In the genomic region with DNA sequence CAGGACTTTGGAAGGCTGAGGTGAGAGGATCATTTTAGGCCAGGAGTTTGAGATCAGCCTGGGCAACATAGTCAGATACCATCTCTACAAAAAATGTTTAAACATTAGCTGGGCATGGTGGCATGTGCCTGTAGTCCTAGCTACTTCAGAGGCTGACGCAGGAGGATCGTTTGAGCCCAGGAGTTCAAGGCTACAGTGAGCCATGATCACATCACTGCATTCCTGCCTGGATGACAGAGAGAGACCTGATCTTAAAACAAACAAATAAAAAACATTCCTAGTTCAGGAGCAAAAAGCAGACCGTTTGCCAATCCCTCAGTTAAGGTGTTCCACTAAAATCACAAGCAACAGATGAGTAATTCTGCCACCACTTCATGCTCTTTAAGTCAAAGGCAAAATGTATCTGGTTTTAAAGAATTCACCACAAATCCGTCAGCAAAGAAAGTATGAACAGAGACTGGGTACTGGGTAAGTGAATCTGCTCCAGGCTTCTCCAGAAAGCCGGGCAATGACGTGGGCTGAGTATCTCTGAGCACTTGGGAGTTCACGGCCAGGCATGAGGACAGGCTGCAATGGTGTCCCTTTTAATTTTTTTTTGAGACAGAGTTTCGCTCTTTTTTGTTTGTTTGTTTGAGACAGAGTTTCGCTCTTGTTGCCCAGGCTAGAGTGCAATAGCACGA, we compare ENCODE assay signal across 19 cellular contexts. TPM values are rescaled to one million over a fixed set of nuclear protein-coding genes. Genes with fewer than 3 reads are reported as not detected.
DNase-seq lines count a peak whose midpoint lies in the region; ATAC-seq and TF ChIP-seq lines count a peak whose summit lies in the region.
"Had no signal": no experiment of that assay in that cellular context is flagged by ENCODE, and none has a peak within 500 bp of the region (broad histone marks: within the 10 kb centered on the region; RNA-seq: fewer than 3 reads in every experiment).

No MANE protein-coding gene starts in this region.

- H3K4ac ChIP-seq in IMR-90 (ENCODE audit: low read depth, low read length): 0 out of 2 replicates have a peak overlapping the region, but pooled peaks have one; percentile 8

- peaks cover 4% of the 10 kb centered on the region; the same call in 1 of the 2 replicates for H4K20me1 ChIP-seq in IMR-90 (ENCODE audit: insufficient read depth, low read length)

- no peak overlapping the region for H3K18ac ChIP-seq in IMR-90 (ENCODE audit: low read depth, low read length)

- H3K4me3 Mint-ChIP-seq in type B pancreatic cell: no peak overlapping the region
- H3K4me3 Mint-ChIP-seq: CD4-positive, CD25-positive, alpha-beta regulatory T cell; immature natural killer cell had no signal

- peaks cover 3% of the 10 kb centered on the region; the same call in 1 of the 2 replicates for H3K9me1 ChIP-seq in IMR-90 (ENCODE audit: insufficient read depth, low read length)

- H4K91ac ChIP-seq in IMR-90 (ENCODE audit: insufficient read depth, low read depth, low read length): no peak overlapping the region

- peak overlapping the region; percentile 16; the same call in 1 of the 2 replicates for H3K4me2 ChIP-seq in IMR-90 (ENCODE audit: low read depth, low read length)

- POLR2A ChIA-PET in IMR-90 (lab: Charles Lee; ENCODE audit: unreplicated experiment): no interaction called here

- TF ChIP-seq CTCF in IMR-90 (conservative IDR thresholded peaks at IDR 0.05; ENCODE audit: low read depth, low read length) (no peak), adrenal gland (IDR thresholded peaks at IDR 0.05) (no peak), kidney epithelial cell (IDR thresholded peaks at IDR 0.05; ENCODE audit: insufficient read depth, low read length, poor library complexity, severe bottlenecking) (no peak), type B pancreatic cell (conservative IDR thresholded peaks at IDR 0.05) (no peak)

- H3K36me3 ChIP-seq in IMR-90 (ENCODE audit: control insufficient read depth, insufficient read depth, low read length): peaks cover 8% of the 10 kb centered on the region
- H3K36me3 ChIP-seq in adrenal gland (replicated peaks in 1 of 2): no peaks in the 10 kb centered on the region
- no peaks in the 10 kb centered on the region for H3K36me3 ChIP-seq in kidney epithelial cell (ENCODE audit: control insufficient read depth, insufficient read depth, low read length)
- H3K36me3 ChIP-seq: vagina had no signal

- in situ Hi-C loops in IMR-90 (cut with MboI; ENCODE audit: low sequenced_read_pairs): no loop called here

- no peaks in the 10 kb centered on the region for H3K27me3 ChIP-seq in IMR-90 (ENCODE audit: control insufficient read depth, insufficient read depth, low read length)
- no peaks in the 10 kb centered on the region for H3K27me3 ChIP-seq in adrenal gland
- H3K27me3 ChIP-seq in kidney epithelial cell (ENCODE audit: control insufficient read depth, insufficient read depth, low read length): no peaks in the 10 kb centered on the region
- H3K27me3 ChIP-seq: vagina had no signal

- H4K5ac ChIP-seq in IMR-90 (ENCODE audit: low read depth, low read length): no peak overlapping the region

- DNase-seq in IMR-90: peak; percentile 74
- peak; percentile 63 to 91 (median 82) for DNase-seq in adrenal gland
- DNase-seq in kidney epithelial cell (ENCODE audit: low read depth): peak; percentile 16
- peak; percentile 18 for DNase-seq in type B pancreatic cell (ENCODE audit: extremely low spot score, unreplicated experiment)
- no peak for DNase-seq in HUDEP-2 (lab: John Stamatoyannopoulos, UW; ENCODE audit: unreplicated experiment in 76 of 76)
- no peak for DNase-seq in AG08396 (ENCODE audit: low spot score)
- DNase-seq: activated naive CD4-positive, alpha-beta T cell treated with anti-CD3 and anti-CD28 coated beads, Interleukin-2, amount 50 U/mL, for 16 hours; CD4-positive, CD25-positive, alpha-beta regulatory T cell; cerebellar nuclear complex; immature natural killer cell; NCI-H2081; NCI-H774; nucleus accumbens; RPMI8226; stimulated activated naive CD8-positive, alpha-beta T cell treated with anti-CD3 and anti-CD28 coated beads, Interleukin-15, Interleukin-2, amounts not matched to agents 100 U/mL and 50 U/mL, for 24 hours; T-helper 1 cell had no signal

- no peak overlapping the region for H3K23ac ChIP-seq in IMR-90 (ENCODE audit: low read depth, low read length)

- H3K27me3 Mint-ChIP-seq in type B pancreatic cell: no peaks in the 10 kb centered on the region

- no peak overlapping the region for H3K9ac ChIP-seq in IMR-90 (ENCODE audit: low read depth, low read length)

- no peak overlapping the region for H4K8ac ChIP-seq in IMR-90 (ENCODE audit: low read depth in 2 of 2, low read length in 2 of 2)

- H3K9me3 ChIP-seq in IMR-90 (ENCODE audit: control insufficient read depth, insufficient read depth, low read length) (no peaks in the 10 kb centered on the region), adrenal gland (replicated peaks in 1 of 3) (no peaks in the 10 kb centered on the region)
- H3K9me3 ChIP-seq: vagina had no signal

- intact Hi-C loops in IMR-90 (cut with micrococcal nuclease) (no loop called here), adrenal gland (cut with DNase I) (no loop called here)

- ATAC-seq in IMR-90 (ENCODE audit: low read depth) (peak; percentile 49), GM18868 (IDR thresholded peaks at IDR 0.05; ENCODE audit: unreplicated experiment) (no peak)
- ATAC-seq: activated CD4-positive, CD25-positive, alpha-beta regulatory T cell treated with anti-CD3 and anti-CD28 coated beads, Interleukin-2, amount 50 U/mL, for 24 hours; stimulated activated naive CD8-positive, alpha-beta T cell treated with anti-CD3 and anti-CD28 coated beads, Interleukin-15, Interleukin-2, amounts not matched to agents 100 U/mL and 50 U/mL, for 24 hours had no signal

- peak overlapping the region; percentile 8 for H2BK5ac ChIP-seq in IMR-90 (ENCODE audit: low read depth, low read length, poor library complexity, severe bottlenecking)

- H2BK15ac ChIP-seq in IMR-90 (ENCODE audit: low read depth, low read length): no peak overlapping the region

- CTCF ChIA-PET in IMR-90 (lab: Yijun Ruan, JAX): no interaction called here

- H3K27ac Mint-ChIP-seq in type B pancreatic cell: no peak overlapping the region
- H3K27ac Mint-ChIP-seq: CD4-positive, CD25-positive, alpha-beta regulatory T cell; immature natural killer cell had no signal

- H3K9me3 Mint-ChIP-seq in type B pancreatic cell: no peaks in the 10 kb centered on the region

- no peak overlapping the region for H3K14ac ChIP-seq in IMR-90 (replicated peaks; ENCODE audit: low read depth, low read length)

- H2BK20ac ChIP-seq in IMR-90 (ENCODE audit: low read depth, low read length): no peak overlapping the region

- no peak for TF ChIP-seq RAD21 in IMR-90 (IDR thresholded peaks at IDR 0.05; ENCODE audit: low read length)

- TF ChIP-seq POLR2A in IMR-90 (IDR thresholded peaks at IDR 0.05; ENCODE audit: low read depth, low read length) (no peak), adrenal gland (IDR thresholded peaks at IDR 0.05) (peak in 1 of 2 donors; percentile 66)

- 80% methylated on average over 1 of the region's 10 CpGs; no CpG with 5 or more reads in 1 of the 2 experiments for WGBS in IMR-90 (ENCODE audit: extremely low coverage in 2 of 2, insufficient read length in 1 of 2), 2 experiments
- 44 to 56% (median 47%) methylated on average over 10 of the region's 10 CpGs for WGBS in adrenal gland, 4 donors

- dilution Hi-C loops in IMR-90 (cut with HindIII; ENCODE audit: low sequenced_read_pairs, unreplicated experiment): no loop called here

- BruUV-seq in IMR-90 (replicated peaks; lab: Mats Ljungman, UMichigan): no TSS peak

- H3K4me3 ChIP-seq in IMR-90 (ENCODE audit: insufficient read depth, low read depth, low read length): no peak overlapping the region
- H3K4me3 ChIP-seq in adrenal gland: no peak overlapping the region
- H3K4me3 ChIP-seq in kidney epithelial cell (ENCODE audit: low read depth, low read length): no peak overlapping the region
- H3K4me3 ChIP-seq: vagina had no signal

- no peak overlapping the region for H2AFZ ChIP-seq in IMR-90 (replicated peaks; ENCODE audit: low read length, poor library complexity)

- H3K79me1 ChIP-seq in IMR-90 (ENCODE audit: low read depth in 1 of 2, low read length in 2 of 2): peaks cover 14 to 24% of the 10 kb centered on the region in 2 experiments; a peak in 3 of 4 replicates

- no peak overlapping the region for H2AK5ac ChIP-seq in IMR-90 (ENCODE audit: low read depth, low read length)

- H3K27ac ChIP-seq in IMR-90 (ENCODE audit: insufficient read depth, low read length) (no peak overlapping the region), adrenal gland (peak overlapping the region; percentile 72 to 91 (median 82))
- H3K27ac ChIP-seq: vagina had no signal

- H3K4me1 Mint-ChIP-seq in type B pancreatic cell (ENCODE audit: unreplicated experiment): peaks cover 7% of the 10 kb centered on the region
- H3K4me1 Mint-ChIP-seq: immature natural killer cell had no signal

- peaks cover 12% of the 10 kb centered on the region for H3K36me3 Mint-ChIP-seq in type B pancreatic cell
- H3K36me3 Mint-ChIP-seq: CD4-positive, CD25-positive, alpha-beta regulatory T cell had no signal

- no peak overlapping the region for H3K56ac ChIP-seq in IMR-90 (ENCODE audit: extremely low read depth, insufficient read depth, low read length)

- no peak overlapping the region for H2BK120ac ChIP-seq in IMR-90 (ENCODE audit: low read depth, low read length)

- no peak overlapping the region for H2AK9ac ChIP-seq in IMR-90 (replicated peaks; ENCODE audit: low read depth, low read length, poor library complexity)

- H3K4me1 ChIP-seq in IMR-90 (ENCODE audit: control insufficient read depth, insufficient read depth, low read length) (peaks cover 7% of the 10 kb centered on the region; the same call in 1 of the 2 replicates), adrenal gland (replicated peaks in 1 of 2) (peaks cover 21 to 36% of the 10 kb centered on the region in 2 donors)
- H3K4me1 ChIP-seq: vagina had no signal

TF ChIP-seq in IMR-90, 13 proteins besides CTCF, POLR2A, EP300 and RAD21:
- TF ChIP-seq BHLHE40 (IDR thresholded peaks at IDR 0.05; ENCODE audit: low read depth, low read length): peak; percentile 66; the same call in 1 of the 2 replicates
- TF ChIP-seq, protein P1, sequence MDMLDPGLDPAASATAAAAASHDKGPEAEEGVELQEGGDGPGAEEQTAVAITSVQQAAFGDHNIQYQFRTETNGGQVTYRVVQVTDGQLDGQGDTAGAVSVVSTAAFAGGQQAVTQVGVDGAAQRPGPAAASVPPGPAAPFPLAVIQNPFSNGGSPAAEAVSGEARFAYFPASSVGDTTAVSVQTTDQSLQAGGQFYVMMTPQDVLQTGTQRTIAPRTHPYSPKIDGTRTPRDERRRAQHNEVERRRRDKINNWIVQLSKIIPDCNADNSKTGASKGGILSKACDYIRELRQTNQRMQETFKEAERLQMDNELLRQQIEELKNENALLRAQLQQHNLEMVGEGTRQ (IDR thresholded peaks at IDR 0.05; ENCODE audit: low read depth, low read length): no peak

RNA-seq across cellular contexts. Expression of gene CLTCL1, which starts 19.5 kb away (rescaled TPM):
- total RNA-seq in IMR-90 (2012; rRNA removed): 7.5 and 8.1 TPM in 2 replicates
- 6.1 and 6.2 TPM in 2 replicates for polyA plus RNA-seq in IMR-90 (2012; rRNA removed)
- 4.1 and 5.0 TPM in 2 replicates for polyA plus RNA-seq in IMR-90 (2012; cell fraction: cytosol; rRNA removed)
- polyA plus RNA-seq in IMR-90 (2012; cell fraction: nucleus; rRNA removed; ENCODE audit: low replicate concordance): 21.6 and 31.3 TPM in 2 replicates
- total RNA-seq in adrenal gland: 10 to 100 TPM; 13.0 to 62.8 (median 15.0) TPM
- polyA plus RNA-seq in adrenal gland: 10 to 100 TPM; 26.9 to 39.5 (median 28.6) TPM
- total RNA-seq in kidney epithelial cell: 25.9 and 28.2 TPM in 2 replicates
- 2.4 and 11.6 TPM in 2 replicates for total RNA-seq in type B pancreatic cell (ENCODE audit: low replicate concordance)

Comparison
In these comparisons a context has a peak if more than half of its experiments do, and no peak if none do; other contexts are left out.
1. DNase-seq: peak in IMR-90 (single experiment), adrenal gland (7 of 7), kidney epithelial cell (single experiment) and type B pancreatic cell (single experiment); none in HUDEP-2 (0 of 76) and AG08396 (single experiment).